Comparison of ENCODE assay signal across 31 cellular contexts in genomic region chr17:39008633-39009032, GRCh38. TPM values are rescaled to one million over a fixed set of nuclear protein-coding genes. Genes with fewer than 3 reads are reported as not detected.
"Had no signal": no experiment of that assay in that cellular context is flagged by ENCODE, and none has a peak within 500 bp of the region (broad histone marks: within the 10 kb centered on the region; RNA-seq: fewer than 3 reads in every experiment).

No MANE protein-coding gene starts in this region.

- H3K27ac ChIP-seq: stomach, suprapubic skin, testis, thoracic aorta, thyroid gland, tibial artery, tibial nerve, transverse colon, upper lobe of left lung, upper lobe of right lung, uterus, vagina had no signal

- DNase-seq: stimulated activated CD4-positive, alpha-beta T cell treated with anti-CD3 and anti-CD28 coated beads, Interleukin-2, amount 100 ng/mL, for 48 hours; stimulated activated CD4-positive, alpha-beta T cell treated with anti-CD3 and anti-CD28 coated beads, Interleukin-4, amount 100 ng/mL, for 1 hour; stimulated activated CD4-positive, alpha-beta T cell treated with anti-CD3 and anti-CD28 coated beads, Interleukin-4, amount 100 ng/mL, for 24 hours; stimulated activated CD4-positive, alpha-beta T cell treated with anti-CD3 and anti-CD28 coated beads, Interleukin-4, amount 100 ng/mL, for 4 hours; stimulated activated CD8-positive, alpha-beta memory T cell treated with anti-CD3 and anti-CD28 coated beads, Interleukin-4, amount 100 ng/mL, for 48 hours; stimulated activated naive B cell treated with anti-CD40 and anti-IgM and Interleukin-4, amounts not matched to agents 10 μg/mL and 1 μg/mL and 100 μg/mL, for 72 hours; stimulated activated naive CD4-positive, alpha-beta T cell; stimulated activated naive CD4-positive, alpha-beta T cell treated with Interleukin-2 at 50 U/mL for 16 hours; stimulated activated naive CD8-positive, alpha-beta T cell treated with anti-CD3 and anti-CD28 coated beads, Interleukin-15, amount 100 ng/mL, for 72 hours; stimulated activated naive CD8-positive, alpha-beta T cell treated with anti-CD3 and anti-CD28 coated beads, Interleukin-15, Interleukin-2, amounts not matched to agents 100 U/mL and 50 U/mL, for 24 hours; stomach; substantia nigra; testis; thyroid gland; tibial artery; transverse colon; trophoblast cell; upper lobe of left lung; upper lobe of right lung; uterus had no signal

- H3K4me3 ChIP-seq: stomach, suprapubic skin, testis, thoracic aorta, thyroid gland, tibial artery, tibial nerve, transverse colon, upper lobe of left lung, upper lobe of right lung, uterus, vagina had no signal

- FAIRE-seq: urothelium cell line had no signal

- H3K9me3 ChIP-seq: stomach, suprapubic skin, testis, thoracic aorta, thyroid gland, tibial artery, transverse colon, upper lobe of left lung, upper lobe of right lung, uterus, vagina had no signal

- H3K27me3 ChIP-seq: suprapubic skin, testis, thyroid gland, tibial artery, tibial nerve, transverse colon, upper lobe of left lung, upper lobe of right lung, uterus, vagina had no signal

- ATAC-seq: stimulated activated effector memory CD8-positive, alpha-beta T cell treated with anti-CD3 and anti-CD28 coated beads, Interleukin-12 subunit alpha, Interleukin-12 subunit beta, amount 100 ng/mL, for 72 hours; stimulated activated memory B cell treated with anti-CD40 and anti-IgM and Interleukin-4, amounts not matched to agents 10 μg/mL and 1 μg/mL and 100 μg/mL, for 72 hours; stimulated activated naive B cell treated with anti-CD40 and anti-IgM and Interleukin-4, amounts not matched to agents 10 μg/mL and 1 μg/mL and 100 μg/mL, for 72 hours; stimulated activated naive CD8-positive, alpha-beta T cell treated with anti-CD3 and anti-CD28 coated beads, Interleukin-15, amount 100 ng/mL, for 72 hours; stimulated activated naive CD8-positive, alpha-beta T cell treated with anti-CD3 and anti-CD28 coated beads, Interleukin-15, Interleukin-2, amounts not matched to agents 100 U/mL and 50 U/mL, for 24 hours; upper lobe of right lung had no signal

- H3K4me1 ChIP-seq: testis, upper lobe of right lung, uterus had no signal

- H3K36me3 ChIP-seq: stomach, suprapubic skin, thoracic aorta, thyroid gland, tibial artery, tibial nerve, transverse colon, upper lobe of left lung, upper lobe of right lung, uterus, vagina had no signal

RNA-seq across cellular contexts. Expression of gene FBXO47, which starts 41.4 kb away (rescaled TPM):
- total RNA-seq: stomach, suprapubic skin, temporal lobe, thoracic aorta, thyroid gland, tibial nerve, transverse colon, upper lobe of left lung, upper lobe of right lung, ureter, urinary bladder, vagina had no signal
- polyA plus RNA-seq: stomach, thymus, urinary bladder had no signal
